In the genomic region with DNA sequence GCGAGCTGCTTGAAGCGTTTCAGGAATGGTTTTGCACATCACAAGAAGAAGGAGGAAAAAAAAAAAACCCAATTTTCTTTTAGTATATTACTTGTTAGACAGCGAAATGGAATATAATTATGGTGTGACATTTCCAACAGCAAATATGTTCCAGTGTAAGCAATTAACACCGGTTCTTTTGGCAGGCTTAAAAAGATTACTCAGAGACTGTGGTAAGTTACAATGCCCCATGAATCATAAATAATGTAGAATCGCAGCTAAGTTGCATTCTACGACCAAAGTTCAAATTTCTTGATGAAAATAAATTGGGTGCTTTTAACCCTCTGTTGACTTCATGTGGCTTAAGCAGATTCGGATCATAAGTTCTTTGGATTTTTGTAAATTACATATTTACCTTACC, we compare ENCODE assay signal across 11 cellular contexts.
DNase-seq lines count a peak whose midpoint lies in the region; ATAC-seq and TF ChIP-seq lines count a peak whose summit lies in the region.
"Had no signal": no experiment of that assay in that cellular context is flagged by ENCODE, and none has a peak within 500 bp of the region (broad histone marks: within the 10 kb centered on the region; RNA-seq: fewer than 3 reads in every experiment).

No MANE protein-coding gene starts in this region.

- peak overlapping the region; percentile 24; the same call in 1 of the 2 replicates for H3K4me2 ChIP-seq in DOHH2 (ENCODE audit: low read length)
- H3K4me2 ChIP-seq: neural progenitor cell had no signal

- WGBS in sigmoid colon, 2 donors = 20 to 56% methylated on average over 7 of the region's 7 CpGs

- H3K27me3 ChIP-seq in DOHH2 (ENCODE audit: control insufficient read depth, low read length) = no peaks in the 10 kb centered on the region
- no peaks in the 10 kb centered on the region for H3K27me3 ChIP-seq in sigmoid colon
- H3K27me3 ChIP-seq: neural progenitor cell, SJSA1 had no signal

- intact Hi-C loops in sigmoid colon (cut with DNase I) = loop anchor here (2.0 kb wide), 1 partner anchor 245 kb away; a partner anchor contains a TSS

- ATAC-seq in GM18498 (IDR thresholded peaks at IDR 0.05; ENCODE audit: unreplicated experiment) (no peak), HG03108 (IDR thresholded peaks at IDR 0.05; ENCODE audit: unreplicated experiment) (no peak)

- no peaks in the 10 kb centered on the region for H3K9me2 ChIP-seq in DOHH2 (replicated peaks; ENCODE audit: control insufficient read depth, low read length)

- in situ Hi-C loops in GM13977 (cut with MboI; ENCODE audit: low pct_unique_long_range_greater_than_20kb, low sequenced_read_pairs, unreplicated experiment) = no loop called here

- H3K27ac ChIP-seq in DOHH2 (ENCODE audit: low read depth, low read length) = no peak overlapping the region
- H3K27ac ChIP-seq in sigmoid colon = peak overlapping the region; percentile 76 to 88 (median 84)
- H3K27ac ChIP-seq: neural progenitor cell, SJSA1 had no signal

- TF ChIP-seq POLR2A in sigmoid colon (IDR thresholded peaks at IDR 0.05) = no peak

- TF ChIP-seq EP300 in sigmoid colon (IDR thresholded peaks at IDR 0.05) = peak in 1 of 4 donors; percentile 23

- no peaks in the 10 kb centered on the region for H3K79me2 ChIP-seq in DOHH2 (ENCODE audit: control insufficient read depth, low read length)

- H3K4me3 ChIP-seq in DOHH2 (ENCODE audit: low read length) (no peak overlapping the region), sigmoid colon (no peak overlapping the region)
- H3K4me3 ChIP-seq: neural progenitor cell, SJSA1 had no signal

- 0 out of 2 replicates have a peak, but pooled peaks cover 4% of the 10 kb centered on the region for H4K20me1 ChIP-seq in DOHH2 (ENCODE audit: control insufficient read depth, insufficient read depth, low read depth, low read length)

- no peaks in the 10 kb centered on the region for H3F3A ChIP-seq in DOHH2 (ENCODE audit: control insufficient read depth, insufficient read depth)

- H3K9me3 ChIP-seq in DOHH2 (ENCODE audit: control insufficient read depth, insufficient read depth, low read length) (no peaks in the 10 kb centered on the region), sigmoid colon (no peaks in the 10 kb centered on the region)
- H3K9me3 ChIP-seq: SJSA1 had no signal

- H3K4me1 ChIP-seq in DOHH2 (ENCODE audit: control insufficient read depth, low read length) (peaks cover 26% of the 10 kb centered on the region), sigmoid colon (peaks cover 0 to 50% (median 47%) of the 10 kb centered on the region in 4 donors)
- H3K4me1 ChIP-seq: SJSA1 had no signal

- DNase-seq in NCI-H446 treated with DMSO at 0.1 percent for 48 hours (lab: John Stamatoyannopoulos, UW) (peak; percentile 20), fibroblast of gingiva (ENCODE audit: low read depth) (peak; percentile 4), sigmoid colon (no peak), GM13977 (ENCODE audit: low spot score) (no peak), NCI-H226 (no peak)
- DNase-seq: erythroblast had no signal

- no peaks in the 10 kb centered on the region for H3K36me3 ChIP-seq in DOHH2 (ENCODE audit: control insufficient read depth, low read length)
- H3K36me3 ChIP-seq in sigmoid colon = no peaks in the 10 kb centered on the region
- H3K36me3 ChIP-seq: neural progenitor cell, SJSA1 had no signal

- TF ChIP-seq CTCF in DOHH2 (IDR thresholded peaks at IDR 0.05; ENCODE audit: low read depth, low read length, poor library complexity, severe bottlenecking) (no peak), sigmoid colon (IDR thresholded peaks at IDR 0.05) (no peak), GM13977 (IDR thresholded peaks at IDR 0.05; ENCODE audit: extremely low read depth, insufficient read depth, missing control alignments) (no peak)

Comparison
In these comparisons a context has a peak if more than half of its experiments do, and no peak if none do; other contexts are left out.
1. DNase-seq: peak in NCI-H446 treated with DMSO at 0.1 percent for 48 hours (single experiment) and fibroblast of gingiva (single experiment); none in sigmoid colon (single experiment), GM13977 (single experiment) and NCI-H226 (single experiment).